8 cellular contexts compared by ENCODE assay signal in genomic region chr19:28665748-28666147, GRCh38.
"Had no signal": no experiment of that assay in that cellular context is flagged by ENCODE, and none has a peak within 500 bp of the region (broad histone marks: within the 10 kb centered on the region; RNA-seq: fewer than 3 reads in every experiment).

No MANE protein-coding gene starts in this region.

- H2AFZ ChIP-seq: GM23338 had no signal

- H3K27ac ChIP-seq: KMS-11 had no signal

- H3K4me3 ChIP-seq: GM23338 had no signal

- H3K4me2 ChIP-seq: GM23338, KMS-11 had no signal

- ATAC-seq: GM23338 had no signal

- H3K9ac ChIP-seq: KMS-11 had no signal

- FAIRE-seq: H1, H54, HTR-8/SVneo had no signal

- DNase-seq: H9, HCEC 1CT, KBM-7 had no signal
